Comparison of ENCODE assay signal across 15 cellular contexts in genomic region chr1:87056974-87057373, GRCh38.
DNase-seq lines count a peak whose midpoint lies in the region; ATAC-seq and TF ChIP-seq lines count a peak whose summit lies in the region.
"Had no signal": no experiment of that assay in that cellular context is flagged by ENCODE, and none has a peak within 500 bp of the region (broad histone marks: within the 10 kb centered on the region; RNA-seq: fewer than 3 reads in every experiment).

No MANE protein-coding gene starts in this region.

- intact Hi-C loops in spleen (cut with DNase I; ENCODE audit: low total_unique reads), result no loop called here

- H3K27me3 ChIP-seq in DOHH2 (ENCODE audit: control insufficient read depth, low read length) (no peaks in the 10 kb centered on the region), KMS-11 (ENCODE audit: insufficient read depth, low read depth) (no peaks in the 10 kb centered on the region), SU-DHL-6 (ENCODE audit: low read length) (no peaks in the 10 kb centered on the region), spleen (replicated peaks in 1 of 7) (no peaks in the 10 kb centered on the region)
- H3K27me3 ChIP-seq: Peyer's patch had no signal

- H3K27ac ChIP-seq in DOHH2 (ENCODE audit: low read depth, low read length), result peak overlapping the region; percentile 99
- H3K27ac ChIP-seq in KMS-11, result peak overlapping the region; percentile 80
- peak overlapping the region; percentile 98 for H3K27ac ChIP-seq in SU-DHL-6 (ENCODE audit: low read depth, low read length)
- H3K27ac ChIP-seq in spleen, result peak overlapping the region in 5 of 8 donors; percentile 55 to 81 (median 64)
- H3K27ac ChIP-seq: GM23248 had no signal

- DNase-seq in spleen, result no peak
- DNase-seq in kidney tubule cell (ENCODE audit: low spot score), result no peak
- no peak for DNase-seq in NCI-H82 treated with DMSO at 0.1 percent for 48 hours (lab: John Stamatoyannopoulos, UW; ENCODE audit: unreplicated experiment)
- DNase-seq: CD4-positive, CD25-positive, alpha-beta regulatory T cell; DMS53; GM23248; NCI-H1436; NCI-H2029 treated with DMSO at 0.1 percent for 48 hours; NCI-H2171 treated with DMSO at 0.1 percent for 48 hours; NCI-H446 treated with DMSO at 0.1 percent for 48 hours had no signal

- H3K79me2 ChIP-seq in DOHH2 (ENCODE audit: control insufficient read depth, low read length) (peaks cover 86% of the 10 kb centered on the region), KMS-11 (ENCODE audit: insufficient read depth, low read depth) (peaks cover 13% of the 10 kb centered on the region; the same call in 1 of the 2 replicates), SU-DHL-6 (ENCODE audit: insufficient read depth, low read length) (peaks cover 81% of the 10 kb centered on the region)

- H3K4me3 ChIP-seq in DOHH2 (ENCODE audit: low read length) (peak overlapping the region; percentile 63), KMS-11 (IDR thresholded peaks at IDR 0.05; ENCODE audit: insufficient read depth, low read depth, low read length) (no peak overlapping the region), SU-DHL-6 (ENCODE audit: insufficient read depth, low read length, poor library complexity, severe bottlenecking) (peak overlapping the region; percentile 7), spleen (peak overlapping the region in 1 of 8 donors; percentile 53)

- H3K9me3 ChIP-seq in DOHH2 (ENCODE audit: control insufficient read depth, insufficient read depth, low read length), result peaks cover 4% of the 10 kb centered on the region; the same call in 1 of the 2 replicates
- no peaks in the 10 kb centered on the region for H3K9me3 ChIP-seq in SU-DHL-6 (ENCODE audit: insufficient read depth, low read length)
- no peaks in the 10 kb centered on the region for H3K9me3 ChIP-seq in spleen
- H3K9me3 ChIP-seq: Peyer's patch had no signal

- H3K36me3 ChIP-seq in DOHH2 (ENCODE audit: control insufficient read depth, low read length) (peaks cover 51% of the 10 kb centered on the region), KMS-11 (ENCODE audit: insufficient read depth) (no peaks in the 10 kb centered on the region), SU-DHL-6 (ENCODE audit: low read length) (no peaks in the 10 kb centered on the region), spleen (no peaks in the 10 kb centered on the region)
- H3K36me3 ChIP-seq: Peyer's patch had no signal

- peaks cover 97% of the 10 kb centered on the region for H3K4me1 ChIP-seq in DOHH2 (ENCODE audit: control insufficient read depth, low read length)
- H3K4me1 ChIP-seq in KMS-11 (ENCODE audit: low read depth, poor library complexity, severe bottlenecking), result peaks cover 54% of the 10 kb centered on the region
- peaks cover 0 to 66% (median 36%) of the 10 kb centered on the region in 6 donors for H3K4me1 ChIP-seq in spleen

- TF ChIP-seq CTCF in DOHH2 (IDR thresholded peaks at IDR 0.05; ENCODE audit: low read depth, low read length, poor library complexity, severe bottlenecking) (no peak), KMS-11 (conservative IDR thresholded peaks at IDR 0.05; ENCODE audit: low read depth, low read length) (no peak), SU-DHL-6 (IDR thresholded peaks at IDR 0.05; ENCODE audit: insufficient read depth, low read length, poor library complexity, severe bottlenecking) (no peak), spleen (IDR thresholded peaks at IDR 0.05 in 8 of 11, conservative IDR thresholded peaks at IDR 0.05 in 3 of 11) (no peak)

- TF ChIP-seq POLR2A in spleen (IDR thresholded peaks at IDR 0.05), result no peak

- H3K9me2 ChIP-seq in DOHH2 (replicated peaks; ENCODE audit: control insufficient read depth, low read length) (no peaks in the 10 kb centered on the region), SU-DHL-6 (replicated peaks; ENCODE audit: insufficient read depth, low read length) (no peaks in the 10 kb centered on the region)

- H2AFZ ChIP-seq in KMS-11 (ENCODE audit: low read depth), result no peak overlapping the region
- no peak overlapping the region for H2AFZ ChIP-seq in SU-DHL-6 (ENCODE audit: low read depth, low read length, severe bottlenecking)

- H3K4me2 ChIP-seq in DOHH2 (ENCODE audit: low read length) (peak overlapping the region; percentile 94), KMS-11 (peak overlapping the region; percentile 61; the same call in 1 of the 2 replicates), SU-DHL-6 (ENCODE audit: low read depth, low read length, poor library complexity, severe bottlenecking) (peak overlapping the region; percentile 66)

- H3F3A ChIP-seq in DOHH2 (ENCODE audit: control insufficient read depth, insufficient read depth), result peaks cover 66% of the 10 kb centered on the region
- H3F3A ChIP-seq in SU-DHL-6 (ENCODE audit: insufficient read depth), result peaks cover 82% of the 10 kb centered on the region

- no peak for ATAC-seq in HG03521 (IDR thresholded peaks at IDR 0.05; ENCODE audit: unreplicated experiment)

- H4K20me1 ChIP-seq in DOHH2 (ENCODE audit: control insufficient read depth, insufficient read depth, low read depth, low read length) (no peaks in the 10 kb centered on the region), KMS-11 (ENCODE audit: insufficient read depth) (no peaks in the 10 kb centered on the region), SU-DHL-6 (ENCODE audit: low read depth, low read length) (no peaks in the 10 kb centered on the region)

- peak overlapping the region; percentile 50; the same call in 1 of the 2 replicates for H3K9ac ChIP-seq in KMS-11
- H3K9ac ChIP-seq in SU-DHL-6 (ENCODE audit: low read length), result peak overlapping the region; percentile 53
